ENCODE assay signal across 9 cellular contexts in the genomic region with DNA sequence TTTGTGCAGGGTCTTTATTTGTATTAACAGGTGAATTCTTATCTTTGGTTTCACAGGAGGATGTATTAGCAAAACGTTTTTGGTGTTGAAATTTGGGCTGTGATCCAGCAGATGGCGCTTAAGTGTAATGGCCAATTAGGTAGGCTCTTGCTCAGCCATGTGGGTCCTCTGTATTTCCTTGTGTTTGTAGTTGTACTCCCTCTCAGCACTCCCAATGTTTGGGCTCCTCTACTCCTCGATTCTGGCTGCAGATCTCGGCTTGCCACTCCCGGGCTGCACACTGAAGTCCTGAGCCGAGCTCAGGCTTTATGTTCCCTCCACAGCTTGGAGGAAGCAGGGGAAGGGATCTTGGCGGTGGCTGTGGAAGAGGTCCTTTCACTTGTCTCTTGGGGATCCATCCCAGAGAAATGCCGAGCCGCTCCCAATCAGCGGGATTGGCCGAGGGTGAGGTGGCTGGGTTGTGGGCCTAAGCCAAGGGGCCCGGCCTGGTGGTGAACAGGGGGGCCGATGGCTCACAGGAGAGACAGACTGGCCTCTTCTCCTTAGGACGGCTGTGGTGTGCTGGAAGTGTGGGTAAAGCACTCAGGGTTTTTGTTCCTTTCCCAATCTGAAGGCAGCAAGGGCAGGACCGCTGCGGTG.
DNase-seq lines count a peak whose midpoint lies in the region; ATAC-seq, FAIRE-seq and TF ChIP-seq lines count a peak whose summit lies in the region.
"Had no signal": no experiment of that assay in that cellular context is flagged by ENCODE, and none has a peak within 500 bp of the region (broad histone marks: within the 10 kb centered on the region; RNA-seq: fewer than 3 reads in every experiment).

No MANE protein-coding gene starts in this region.

- H2BK120ac ChIP-seq in H9 (ENCODE audit: low read depth, low read length, poor library complexity, severe bottlenecking) = no peak overlapping the region

- H3K4ac ChIP-seq in H9 (ENCODE audit: low read depth, low read length) = no peak overlapping the region

- POLR2A ChIA-PET in activated CD8-positive, alpha-beta T cell treated with anti-CD3 and anti-CD28 coated beads, Interleukin-2, amount 10 ng/mL, durations not matched to agents 7 days and 5 days (lab: Charles Lee) = no interaction called here

- H3K27ac ChIP-seq in H9 (ENCODE audit: insufficient read length, low read depth, low read length) = no peak overlapping the region
- no peak overlapping the region for H3K27ac ChIP-seq in kidney (ENCODE audit: low read depth in 2 of 2, low read length in 2 of 2)

- H3K9me3 ChIP-seq in H9 (ENCODE audit: control insufficient read depth, low read depth, low read length) (no peaks in the 10 kb centered on the region), kidney (ENCODE audit: control insufficient read depth in 1 of 2, low read length in 2 of 2) (no peaks in the 10 kb centered on the region)

- TF ChIP-seq CTCF in H9 (conservative IDR thresholded peaks at IDR 0.05) (peak; percentile 90), kidney (IDR thresholded peaks at IDR 0.05; ENCODE audit: borderline replicate concordance, extremely low read depth, insufficient read depth) (peak; percentile 55)

- CTCF ChIA-PET in activated CD8-positive, alpha-beta T cell treated with anti-CD3 and anti-CD28 coated beads, Interleukin-2, amount 10 ng/mL, durations not matched to agents 7 days and 5 days (lab: Charles Lee) = interaction anchor here (0.7 to 2.1 kb wide), 7 partner anchors 10 to 391 kb away, joined by 3 to 6 read pairs (median 3); no protein-coding TSS in a partner anchor

- H3K79me1 ChIP-seq in H9 (ENCODE audit: insufficient read depth, low read depth, low read length, poor library complexity, severe bottlenecking) = no peaks in the 10 kb centered on the region

- no peaks in the 10 kb centered on the region for H3K27me3 Mint-ChIP-seq in H9 (ENCODE audit: low read depth)
- H3K27me3 Mint-ChIP-seq in activated CD8-positive, alpha-beta T cell treated with anti-CD3 and anti-CD28 coated beads, Interleukin-2, amount 10 ng/mL, durations not matched to agents 7 days and 5 days (ENCODE audit: low read depth) = no peaks in the 10 kb centered on the region
- H3K27me3 Mint-ChIP-seq: stimulated activated naive B cell treated with anti-CD40 and anti-IgM and Interleukin-4, amounts not matched to agents 10 μg/mL and 1 μg/mL and 100 μg/mL, for 72 hours had no signal

- no peak overlapping the region for H4K5ac ChIP-seq in H9 (ENCODE audit: insufficient read length, low read depth, low read length)

- DNase-seq in activated CD8-positive, alpha-beta memory T cell treated with anti-CD3 and anti-CD28 coated beads for 24 hours = peak; percentile 65
- no peak for DNase-seq in activated CD8-positive, alpha-beta memory T cell treated with anti-CD3 and anti-CD28 coated beads, Interleukin-2, amount 50 U/mL, for 4 hours
- DNase-seq in H9 (peak; percentile 86), NCI-H1417 (lab: John Stamatoyannopoulos, UW) (peak; percentile 1 to 74 (median 39)), kidney (no peak), amniotic stem cell (lab: John Stamatoyannopoulos, UW) (no peak)
- DNase-seq in activated CD8-positive, alpha-beta T cell treated with anti-CD3 and anti-CD28 coated beads, Interleukin-2, amount 10 ng/mL, durations not matched to agents 7 days and 5 days = peak; percentile 61
- DNase-seq: stimulated activated naive B cell treated with anti-CD40 and anti-IgM and Interleukin-4, amounts not matched to agents 10 μg/mL and 1 μg/mL and 100 μg/mL, for 72 hours had no signal

- no peaks in the 10 kb centered on the region for H3K23me2 ChIP-seq in H9 (ENCODE audit: insufficient read length, low read depth, low read length, poor library complexity, severe bottlenecking)

- intact Hi-C loops in kidney (cut with DNase I) = no loop called here

- peak overlapping the region; percentile 41 for H2AFZ ChIP-seq in H9 (ENCODE audit: low read length)

- H3K23ac ChIP-seq in H9 (ENCODE audit: insufficient read length, low read depth, low read length) = no peak overlapping the region

- H4K91ac ChIP-seq in H9 (ENCODE audit: insufficient read length, low read depth, low read length) = no peak overlapping the region

- no peak overlapping the region for H2BK20ac ChIP-seq in H9 (ENCODE audit: low read depth, low read length, poor library complexity, severe bottlenecking)

- H3K79me2 ChIP-seq in H9 (ENCODE audit: insufficient read depth, low read length) = no peaks in the 10 kb centered on the region

- H3K4me3 Mint-ChIP-seq in H9 = no peak overlapping the region
- H3K4me3 Mint-ChIP-seq in activated CD8-positive, alpha-beta T cell treated with anti-CD3 and anti-CD28 coated beads, Interleukin-2, amount 10 ng/mL, durations not matched to agents 7 days and 5 days = no peak overlapping the region
- H3K4me3 Mint-ChIP-seq: stimulated activated naive B cell treated with anti-CD40 and anti-IgM and Interleukin-4, amounts not matched to agents 10 μg/mL and 1 μg/mL and 100 μg/mL, for 72 hours had no signal

- no peak overlapping the region for H2AK5ac ChIP-seq in H9 (ENCODE audit: insufficient read length, low read length)

- H3T11ph ChIP-seq in H9 (ENCODE audit: low read length) = no peak overlapping the region

- H3K56ac ChIP-seq in H9 (ENCODE audit: insufficient read length, low read depth, low read length) = no peak overlapping the region

- no peak for FAIRE-seq in kidney (lab: Jason Lieb, UNC)

- no peak overlapping the region for H3K4me2 ChIP-seq in H9 (ENCODE audit: insufficient read depth, insufficient read length, low read length)

- peaks cover 34 to 47% of the 10 kb centered on the region in 2 experiments for H3K4me1 Mint-ChIP-seq in H9
- H3K4me1 Mint-ChIP-seq in activated CD8-positive, alpha-beta T cell treated with anti-CD3 and anti-CD28 coated beads, Interleukin-2, amount 10 ng/mL, durations not matched to agents 7 days and 5 days (ENCODE audit: low read depth) = no peaks in the 10 kb centered on the region
- H3K4me1 Mint-ChIP-seq: stimulated activated naive B cell treated with anti-CD40 and anti-IgM and Interleukin-4, amounts not matched to agents 10 μg/mL and 1 μg/mL and 100 μg/mL, for 72 hours had no signal

- no CpG with 5 or more reads among the region's 16 CpGs for WGBS in H9 (ENCODE audit: extremely low coverage, insufficient read length, low lambda C conversion rate)

- no peak overlapping the region for H2BK12ac ChIP-seq in H9 (ENCODE audit: insufficient read length, low read depth, low read length)

- H4K20me1 ChIP-seq in H9 (ENCODE audit: control insufficient read depth, insufficient read depth, insufficient read length) = no peaks in the 10 kb centered on the region

- H3K18ac ChIP-seq in H9 (ENCODE audit: insufficient read length, low read depth, low read length) = peak overlapping the region; percentile 43

- H2BK15ac ChIP-seq in H9 (ENCODE audit: low read depth, low read length) = no peak overlapping the region

- H3K4me1 ChIP-seq in H9 (ENCODE audit: insufficient read depth, low read length) = peaks cover 3% of the 10 kb centered on the region; the same call in 1 of the 2 replicates
- H3K4me1 ChIP-seq in kidney (ENCODE audit: control insufficient read depth in 1 of 2, insufficient read depth in 1 of 2, low read depth in 1 of 2, low read length in 2 of 2) = peaks cover 0 to 8% of the 10 kb centered on the region in 2 donors

- peaks cover 0 to 10% (median 1%) of the 10 kb centered on the region in 3 experiments; a peak in 4 of 7 replicates for H3K36me3 Mint-ChIP-seq in H9 (ENCODE audit: insufficient read depth in 1 of 3, low read depth in 3 of 3)
- H3K36me3 Mint-ChIP-seq in activated CD8-positive, alpha-beta T cell treated with anti-CD3 and anti-CD28 coated beads, Interleukin-2, amount 10 ng/mL, durations not matched to agents 7 days and 5 days (ENCODE audit: low read depth) = no peaks in the 10 kb centered on the region

- no peak overlapping the region for H2BK5ac ChIP-seq in H9 (ENCODE audit: insufficient read length, low read length)

- 0 out of 2 replicates have a peak overlapping the region, but pooled peaks have one; percentile 9 for H3K14ac ChIP-seq in H9 (ENCODE audit: insufficient read depth, low read length)

- H3K9ac ChIP-seq in H9 (ENCODE audit: extremely low read depth, insufficient read length, low read length) (no peak overlapping the region), kidney (ENCODE audit: low read length in 2 of 2) (no peak overlapping the region)

- H3K4me3 ChIP-seq in kidney (ENCODE audit: low read length in 2 of 2) = no peak overlapping the region

- H3K9me3 Mint-ChIP-seq in H9 = peaks cover 0 to 3% of the 10 kb centered on the region in 2 experiments; a peak in 2 of 5 replicates
- H3K9me3 Mint-ChIP-seq in activated CD8-positive, alpha-beta T cell treated with anti-CD3 and anti-CD28 coated beads, Interleukin-2, amount 10 ng/mL, durations not matched to agents 7 days and 5 days (ENCODE audit: insufficient read depth) = no peaks in the 10 kb centered on the region

- H4K8ac ChIP-seq in H9 (replicated peaks; ENCODE audit: insufficient read length, low read depth, low read length) = no peak overlapping the region

- peak overlapping the region in 2 of 3 experiments; percentile 40 to 97; a peak in 3 of 7 replicates for H3K27ac Mint-ChIP-seq in H9
- no peak overlapping the region for H3K27ac Mint-ChIP-seq in activated CD8-positive, alpha-beta T cell treated with anti-CD3 and anti-CD28 coated beads, Interleukin-2, amount 10 ng/mL, durations not matched to agents 7 days and 5 days
- H3K27ac Mint-ChIP-seq: stimulated activated naive B cell treated with anti-CD40 and anti-IgM and Interleukin-4, amounts not matched to agents 10 μg/mL and 1 μg/mL and 100 μg/mL, for 72 hours had no signal

- no peaks in the 10 kb centered on the region for H3K27me3 ChIP-seq in H9 (ENCODE audit: insufficient read depth, low read length)

- no peaks in the 10 kb centered on the region for H3K36me3 ChIP-seq in kidney (ENCODE audit: control insufficient read depth in 1 of 2, insufficient read depth in 2 of 2, low read length in 2 of 2)

- peak; percentile 51 for ATAC-seq in activated CD8-positive, alpha-beta T cell treated with anti-CD3 and anti-CD28 coated beads, Interleukin-2, amount 10 ng/mL, durations not matched to agents 7 days and 5 days
- no peak for ATAC-seq in GM19328 (IDR thresholded peaks at IDR 0.05; ENCODE audit: unreplicated experiment)

Comparison
In these comparisons a context has a peak if more than half of its experiments do, and no peak if none do; other contexts are left out.
1. DNase-seq: peak in activated CD8-positive, alpha-beta memory T cell treated with anti-CD3 and anti-CD28 coated beads for 24 hours (single experiment), H9 (single experiment), NCI-H1417 (3 of 3) and activated CD8-positive, alpha-beta T cell treated with anti-CD3 and anti-CD28 coated beads, Interleukin-2, amount 10 ng/mL, durations not matched to agents 7 days and 5 days (single experiment); none in activated CD8-positive, alpha-beta memory T cell treated with anti-CD3 and anti-CD28 coated beads, Interleukin-2, amount 50 U/mL, for 4 hours (single experiment), kidney (single experiment) and amniotic stem cell (single experiment).